8 cellular contexts compared by ENCODE assay signal in the genomic region with DNA sequence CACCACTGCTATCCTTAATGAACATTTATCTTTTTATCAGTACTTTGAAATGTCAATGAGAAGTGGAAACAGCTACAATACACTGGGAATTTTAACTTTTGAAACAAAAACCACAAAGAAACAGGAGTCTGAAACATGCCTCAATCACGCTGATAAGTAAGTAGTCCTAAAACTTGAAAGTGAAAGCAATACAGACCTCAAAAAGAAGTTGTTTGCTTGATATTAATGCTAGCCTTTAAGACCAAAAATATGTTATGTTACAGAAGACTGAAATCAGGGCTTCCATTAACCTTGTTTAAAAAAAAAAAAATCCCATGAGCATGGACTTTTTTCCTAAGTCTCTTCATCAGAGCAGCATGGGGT. TPM values are rescaled to one million over a fixed set of nuclear protein-coding genes. Genes with fewer than 3 reads are reported as not detected.
DNase-seq lines count a peak whose midpoint lies in the region; ATAC-seq and TF ChIP-seq lines count a peak whose summit lies in the region.

No MANE protein-coding gene starts in this region.

- intact Hi-C loops in CD14-positive monocyte (cut with micrococcal nuclease) (no loop called here), ascending aorta (cut with DNase I) (no loop called here)

- no peak overlapping the region for H2BK12ac ChIP-seq in H9 (ENCODE audit: insufficient read length, low read depth, low read length)

- H3K4me1 Mint-ChIP-seq in CD14-positive monocyte, result peaks cover 45% of the 10 kb centered on the region
- H3K4me1 Mint-ChIP-seq in H9, result peaks cover 26 to 35% of the 10 kb centered on the region in 2 experiments
- H3K4me1 Mint-ChIP-seq in naive B cell, result peaks cover 40 to 54% (median 53%) of the 10 kb centered on the region in 3 donors

- peak overlapping the region; percentile 13 to 20 for H3K4me3 ChIP-seq in ascending aorta

- H3K4me1 ChIP-seq in H9 (ENCODE audit: insufficient read depth, low read length) (no peaks in the 10 kb centered on the region), ascending aorta (peaks cover 0 to 15% of the 10 kb centered on the region in 2 donors)

- H2BK15ac ChIP-seq in H9 (ENCODE audit: low read depth, low read length), result no peak overlapping the region

- H3K79me1 ChIP-seq in H9 (ENCODE audit: insufficient read depth, low read depth, low read length, poor library complexity, severe bottlenecking), result peaks cover 8% of the 10 kb centered on the region

- H3K18ac ChIP-seq in H9 (ENCODE audit: insufficient read length, low read depth, low read length), result no peak overlapping the region

- H3K36me3 ChIP-seq in ascending aorta, result no peaks in the 10 kb centered on the region

- H3K27me3 ChIP-seq in H9 (ENCODE audit: insufficient read depth, low read length) (no peaks in the 10 kb centered on the region), ascending aorta (no peaks in the 10 kb centered on the region)

- no peak overlapping the region for H2BK120ac ChIP-seq in H9 (ENCODE audit: low read depth, low read length, poor library complexity, severe bottlenecking)

- H3K9me3 Mint-ChIP-seq in CD14-positive monocyte, result no peaks in the 10 kb centered on the region
- H3K9me3 Mint-ChIP-seq in H9, result no peaks in the 10 kb centered on the region
- no peaks in the 10 kb centered on the region for H3K9me3 Mint-ChIP-seq in naive B cell

- no peak overlapping the region for H4K8ac ChIP-seq in H9 (replicated peaks; ENCODE audit: insufficient read length, low read depth, low read length)

- peak overlapping the region in 6 of 7 donors; percentile 52 to 93 (median 74) for H3K27ac Mint-ChIP-seq in CD14-positive monocyte
- H3K27ac Mint-ChIP-seq in H9, result peak overlapping the region in 2 of 3 experiments; percentile 55 to 60; a peak in 3 of 7 replicates
- peak overlapping the region; percentile 47 to 84 (median 67) for H3K27ac Mint-ChIP-seq in naive B cell

- no peak overlapping the region for H3K4ac ChIP-seq in H9 (ENCODE audit: low read depth, low read length)

- H3K14ac ChIP-seq in H9 (ENCODE audit: insufficient read depth, low read length), result no peak overlapping the region

- no peak for DNase-seq in CD14-positive monocyte (ENCODE audit: low spot score)
- no peak for DNase-seq in H9
- DNase-seq in ascending aorta (ENCODE audit: low spot score in 2 of 2), result no peak
- DNase-seq in naive B cell, result no peak
- no peak for DNase-seq in ureter (ENCODE audit: low spot score)
- no peak for DNase-seq in SIG-M5 treated with dmso at 0.1 percent for 504 hours (lab: John Stamatoyannopoulos, UW; ENCODE audit: unreplicated experiment)

- no peaks in the 10 kb centered on the region; the same call in 1 of the 2 replicates for H3K79me2 ChIP-seq in H9 (ENCODE audit: insufficient read depth, low read length)

- WGBS in H9 (ENCODE audit: extremely low coverage, insufficient read length, low lambda C conversion rate), result no CpG with 5 or more reads among the region's 1 CpG

- H3K23ac ChIP-seq in H9 (ENCODE audit: insufficient read length, low read depth, low read length), result no peak overlapping the region

- no peak overlapping the region for H2AFZ ChIP-seq in H9 (ENCODE audit: low read length)

- H3K36me3 Mint-ChIP-seq in CD14-positive monocyte (peaks cover 5 to 7% of the 10 kb centered on the region in 2 donors), H9 (ENCODE audit: insufficient read depth in 1 of 3, low read depth in 3 of 3) (no peaks in the 10 kb centered on the region), naive B cell (no peaks in the 10 kb centered on the region)

- H2AK5ac ChIP-seq in H9 (ENCODE audit: insufficient read length, low read length), result no peak overlapping the region

- H3T11ph ChIP-seq in H9 (ENCODE audit: low read length), result no peak overlapping the region

- no peak overlapping the region for H3K4me2 ChIP-seq in H9 (ENCODE audit: insufficient read depth, insufficient read length, low read length)

- TF ChIP-seq CTCF in CD14-positive monocyte (IDR thresholded peaks at IDR 0.05) (no peak), H9 (conservative IDR thresholded peaks at IDR 0.05) (no peak), ascending aorta (IDR thresholded peaks at IDR 0.05) (no peak)

- H2BK5ac ChIP-seq in H9 (ENCODE audit: insufficient read length, low read length), result no peak overlapping the region

- no peak overlapping the region for H3K27ac ChIP-seq in H9 (ENCODE audit: insufficient read length, low read depth, low read length)
- H3K27ac ChIP-seq in ascending aorta, result peak overlapping the region in 1 of 2 donors; percentile 36

- peak overlapping the region; percentile 31 to 55 for H3K4me3 Mint-ChIP-seq in CD14-positive monocyte
- no peak overlapping the region for H3K4me3 Mint-ChIP-seq in H9
- peak overlapping the region in 7 of 8 donors; percentile 50 to 82 (median 64) for H3K4me3 Mint-ChIP-seq in naive B cell

- no peaks in the 10 kb centered on the region for H3K23me2 ChIP-seq in H9 (ENCODE audit: insufficient read length, low read depth, low read length, poor library complexity, severe bottlenecking)

- no peak overlapping the region for H4K91ac ChIP-seq in H9 (ENCODE audit: insufficient read length, low read depth, low read length)

- ATAC-seq in naive B cell (ENCODE audit: low read depth in 2 of 2) (peak; percentile 41 to 43), HG03159 (IDR thresholded peaks at IDR 0.05; ENCODE audit: unreplicated experiment) (no peak), GM18519 (IDR thresholded peaks at IDR 0.05; ENCODE audit: low FRiP score, unreplicated experiment) (no peak)

- no peak overlapping the region for H3K56ac ChIP-seq in H9 (ENCODE audit: insufficient read length, low read depth, low read length)

- no peaks in the 10 kb centered on the region for H4K20me1 ChIP-seq in H9 (ENCODE audit: control insufficient read depth, insufficient read depth, insufficient read length)

- no peak overlapping the region for H4K5ac ChIP-seq in H9 (ENCODE audit: insufficient read length, low read depth, low read length)

- H3K9ac ChIP-seq in H9 (ENCODE audit: extremely low read depth, insufficient read length, low read length), result no peak overlapping the region

- H3K27me3 Mint-ChIP-seq in CD14-positive monocyte (ENCODE audit: low read depth in 3 of 3), result no peaks in the 10 kb centered on the region
- H3K27me3 Mint-ChIP-seq in H9 (ENCODE audit: low read depth), result no peaks in the 10 kb centered on the region
- no peaks in the 10 kb centered on the region for H3K27me3 Mint-ChIP-seq in naive B cell

- H2BK20ac ChIP-seq in H9 (ENCODE audit: low read depth, low read length, poor library complexity, severe bottlenecking), result no peak overlapping the region

- H3K9me3 ChIP-seq in H9 (ENCODE audit: control insufficient read depth, low read depth, low read length) (no peaks in the 10 kb centered on the region), ascending aorta (no peaks in the 10 kb centered on the region)

RNA-seq across cellular contexts. Expression of a gene that starts 21.3 kb away (rescaled TPM):
- polyA plus RNA-seq in CD14-positive monocyte (10 to 100 TPM in 1 of 2 donors, 1 to 10 TPM in 1; 6.2 to 14.0 TPM), naive B cell (ENCODE audit: low read depth in 6 of 6) (10 to 100 TPM in 5 of 6 donors, under 1 TPM in 1; 0.28 to 19.0 (median 12.3) TPM)
- total RNA-seq in H9 (2021) (28.6 and 33.8 TPM in 2 replicates), ascending aorta (69.7 TPM), ureter (51.1 TPM)

Comparison
In these comparisons a context has a peak if more than half of its experiments do, and no peak if none do; other contexts are left out.
1. H3K4me3 Mint-ChIP-seq: peak in CD14-positive monocyte (2 of 2) and naive B cell (7 of 8); none in H9 (0 of 2).
2. ATAC-seq: peak in naive B cell (2 of 2); none in HG03159 (single experiment) and GM18519 (single experiment).
3. Peak in every context shown above with its lines, with median percentiles within 50 percentile points of each other: H3K27ac Mint-ChIP-seq.